In genomic region chr20:39342463-39342862, GRCh38 we compare ENCODE assay signal across 17 cellular contexts.
DNase-seq lines count a peak whose midpoint lies in the region; ATAC-seq, FAIRE-seq and TF ChIP-seq lines count a peak whose summit lies in the region.
"Had no signal": no experiment of that assay in that cellular context is flagged by ENCODE, and none has a peak within 500 bp of the region (broad histone marks: within the 10 kb centered on the region; RNA-seq: fewer than 3 reads in every experiment).

No MANE protein-coding gene starts in this region.

- no peak overlapping the region for H3K18ac ChIP-seq in mesendoderm (ENCODE audit: low read length)

- WGBS in K562 (ENCODE audit: insufficient coverage, low coverage, missing lambda C conversion rate): 0% methylated on average over 1 of the region's 1 CpG
- no CpG with 5 or more reads among the region's 1 CpG for WGBS in mesendoderm (ENCODE audit: extremely low coverage, insufficient coverage, low lambda C conversion rate)

- no peak for TF ChIP-seq EP300 in K562 (IDR thresholded peaks at IDR 0.05; ENCODE audit: low read length)

- CTCF ChIA-PET in K562 (lab: Yijun Ruan, JAX; ENCODE audit: low intra/inter-chr PET ratio): no interaction called here

- DNase-seq in activated CD4-positive, alpha-beta T cell treated with anti-CD3 and anti-CD28 coated beads, Interleukin-2, amount 10 ng/mL, durations not matched to agents 24 days and 14 days: peak; percentile 33
- DNase-seq in activated CD4-positive, alpha-beta T cell treated with anti-CD3 and anti-CD28 coated beads, Interleukin-2, amount 50 U/mL, for 4 hours: no peak
- DNase-seq in K562 (ENCODE audit: extremely low read depth in 1 of 4, low spot score in 3 of 4): no peak
- DNase-seq in globus pallidus (ENCODE audit: low spot score): no peak
- no peak for DNase-seq in NCI-H510A treated with DMSO at 0.1 percent for 48 hours (lab: John Stamatoyannopoulos, UW)
- no peak for DNase-seq in mesendoderm
- DNase-seq: CD4-positive, alpha-beta memory T cell; DMS153; DMS79; GDM1; GM23248 had no signal

- H3K56ac ChIP-seq in mesendoderm (ENCODE audit: low read length): no peak overlapping the region

- no peaks in the 10 kb centered on the region for H3K9me3 Mint-ChIP-seq in activated CD4-positive, alpha-beta T cell treated with anti-CD3 and anti-CD28 coated beads, Interleukin-2, amount 10 ng/mL, durations not matched to agents 24 days and 14 days

- TF ChIP-seq CTCF in KMS-11 (conservative IDR thresholded peaks at IDR 0.05; ENCODE audit: low read depth, low read length) (no peak), K562 (IDR thresholded peaks at IDR 0.05 in 2 of 3, conservative IDR thresholded peaks at IDR 0.05 in 1 of 3; ENCODE audit: insufficient read depth in 2 of 3, low read depth in 1 of 3, low read length in 3 of 3) (no peak)

- H3K4me1 Mint-ChIP-seq in activated CD4-positive, alpha-beta T cell treated with anti-CD3 and anti-CD28 coated beads, Interleukin-2, amount 10 ng/mL, durations not matched to agents 24 days and 14 days: no peaks in the 10 kb centered on the region
- H3K4me1 Mint-ChIP-seq: CD4-positive, alpha-beta memory T cell had no signal

- no TSS peak for BruUV-seq in K562 (replicated peaks; lab: Mats Ljungman, UMichigan)

- no peak overlapping the region for H3K4me3 Mint-ChIP-seq in activated CD4-positive, alpha-beta T cell treated with anti-CD3 and anti-CD28 coated beads, Interleukin-2, amount 10 ng/mL, durations not matched to agents 24 days and 14 days
- H3K4me3 Mint-ChIP-seq: CD14-positive monocyte; CD4-positive, alpha-beta memory T cell had no signal

- H3K79me2 ChIP-seq in KMS-11 (ENCODE audit: insufficient read depth, low read depth): no peaks in the 10 kb centered on the region
- no peaks in the 10 kb centered on the region for H3K79me2 ChIP-seq in K562 (ENCODE audit: control insufficient read depth, insufficient read depth, low read length)
- H3K79me2 ChIP-seq in mesendoderm (ENCODE audit: control insufficient read depth, insufficient read depth, low read length): no peaks in the 10 kb centered on the region

- peak overlapping the region; percentile 76 for H3K27ac ChIP-seq in KMS-11
- no peak overlapping the region for H3K27ac ChIP-seq in K562 (ENCODE audit: extremely low read depth, low read depth, low read length)
- H3K27ac ChIP-seq in mesendoderm (ENCODE audit: low read depth, low read length): no peak overlapping the region
- H3K27ac ChIP-seq: 22Rv1, A549, BLaER1, GM23248 had no signal

- TF ChIP-seq RAD21 in K562 (CRISPR knock-in tag; conservative IDR thresholded peaks at IDR 0.05 in 1 of 2, IDR thresholded peaks at IDR 0.05 in 1 of 2): no peak

- FAIRE-seq in K562 (lab: Jason Lieb, UNC): no peak
- FAIRE-seq: A549 had no signal

- no peaks in the 10 kb centered on the region for H3K36me3 Mint-ChIP-seq in activated CD4-positive, alpha-beta T cell treated with anti-CD3 and anti-CD28 coated beads, Interleukin-2, amount 10 ng/mL, durations not matched to agents 24 days and 14 days (ENCODE audit: low read depth)
- H3K36me3 Mint-ChIP-seq: CD14-positive monocyte; CD4-positive, alpha-beta memory T cell had no signal

- H3K9me3 ChIP-seq in K562 (replicated peaks; ENCODE audit: control insufficient read depth, insufficient read depth, low read depth, low read length): no peaks in the 10 kb centered on the region
- H3K9me3 ChIP-seq: A549, HAP-1 had no signal

- H3K4ac ChIP-seq in mesendoderm (ENCODE audit: low read depth, low read length): no peak overlapping the region

- H3K27me3 ChIP-seq in KMS-11 (ENCODE audit: insufficient read depth, low read depth) (no peaks in the 10 kb centered on the region), K562 (ENCODE audit: control insufficient read depth in 2 of 2, insufficient read depth in 2 of 2, low read length in 2 of 2) (no peaks in the 10 kb centered on the region), mesendoderm (ENCODE audit: insufficient read depth, low read length, poor library complexity) (no peaks in the 10 kb centered on the region)
- H3K27me3 ChIP-seq: BLaER1 had no signal

- H3K9ac ChIP-seq in KMS-11 (peak overlapping the region; percentile 28; the same call in 1 of the 2 replicates), K562 (ENCODE audit: insufficient read depth in 1 of 2, low read depth in 2 of 2, low read length in 2 of 2) (no peak overlapping the region), mesendoderm (ENCODE audit: low read length) (no peak overlapping the region)
- H3K9ac ChIP-seq: BLaER1, GM23248 had no signal

- H4K5ac ChIP-seq in mesendoderm (ENCODE audit: low read length): no peak overlapping the region

- no peak overlapping the region for H2BK5ac ChIP-seq in mesendoderm (ENCODE audit: low read length)

- ATAC-seq in K562: no peak
- ATAC-seq: A549 had no signal

- H2AK5ac ChIP-seq in mesendoderm (ENCODE audit: low read length): no peak overlapping the region

- H3K36me3 ChIP-seq in KMS-11 (ENCODE audit: insufficient read depth) (no peaks in the 10 kb centered on the region), K562 (ENCODE audit: control insufficient read depth, insufficient read depth, low read length) (no peaks in the 10 kb centered on the region), mesendoderm (ENCODE audit: control insufficient read depth, insufficient read depth, low read length) (no peaks in the 10 kb centered on the region)
- H3K36me3 ChIP-seq: BLaER1, HAP-1 had no signal

- no peak overlapping the region for H3K4me3 ChIP-seq in KMS-11 (IDR thresholded peaks at IDR 0.05; ENCODE audit: insufficient read depth, low read depth, low read length)
- H3K4me3 ChIP-seq in K562: no peak overlapping the region
- H3K4me3 ChIP-seq in mesendoderm (ENCODE audit: low read length): no peak overlapping the region
- H3K4me3 ChIP-seq: A549, BLaER1, GM23248, HAP-1 had no signal

- no peaks in the 10 kb centered on the region for H3K79me1 ChIP-seq in mesendoderm (ENCODE audit: low read length)

- H3K27ac Mint-ChIP-seq in activated CD4-positive, alpha-beta T cell treated with anti-CD3 and anti-CD28 coated beads, Interleukin-2, amount 10 ng/mL, durations not matched to agents 24 days and 14 days: no peak overlapping the region
- H3K27ac Mint-ChIP-seq: CD14-positive monocyte; CD4-positive, alpha-beta memory T cell had no signal

- H2BK120ac ChIP-seq in mesendoderm (ENCODE audit: low read depth, low read length): no peak overlapping the region

- POLR2A ChIA-PET in K562 (lab: Yijun Ruan, JAX): no interaction called here

- no peaks in the 10 kb centered on the region for H4K20me1 ChIP-seq in KMS-11 (ENCODE audit: insufficient read depth)
- H4K20me1 ChIP-seq in K562 (replicated peaks; ENCODE audit: control insufficient read depth, insufficient read depth, low read length): no peaks in the 10 kb centered on the region
- H4K20me1 ChIP-seq: BLaER1 had no signal

- H2BK15ac ChIP-seq in mesendoderm (replicated peaks; ENCODE audit: low read depth): no peak overlapping the region

- H3K4me2 ChIP-seq in KMS-11 (peak overlapping the region; percentile 85), K562 (ENCODE audit: insufficient read depth, low read length) (no peak overlapping the region), mesendoderm (ENCODE audit: low read length) (no peak overlapping the region)
- H3K4me2 ChIP-seq: A549, BLaER1 had no signal

- H3K4me1 ChIP-seq in KMS-11 (ENCODE audit: low read depth, poor library complexity, severe bottlenecking): peaks cover 49% of the 10 kb centered on the region
- no peaks in the 10 kb centered on the region for H3K4me1 ChIP-seq in K562 (replicated peaks in 1 of 2; ENCODE audit: control insufficient read depth in 2 of 2, insufficient read depth in 2 of 2, low read length in 2 of 2)
- no peaks in the 10 kb centered on the region for H3K4me1 ChIP-seq in mesendoderm (ENCODE audit: control insufficient read depth, low read depth, low read length)
- H3K4me1 ChIP-seq: A549, HAP-1 had no signal

- H3K27me3 Mint-ChIP-seq in activated CD4-positive, alpha-beta T cell treated with anti-CD3 and anti-CD28 coated beads, Interleukin-2, amount 10 ng/mL, durations not matched to agents 24 days and 14 days: no peaks in the 10 kb centered on the region

- TF ChIP-seq POLR2A in K562 (conservative IDR thresholded peaks at IDR 0.05): no peak

- intact Hi-C loops in activated CD4-positive, alpha-beta T cell treated with anti-CD3 and anti-CD28 coated beads, Interleukin-2, amount 10 ng/mL, durations not matched to agents 24 days and 14 days (cut with micrococcal nuclease): no loop called here
- intact Hi-C loops in K562 (cut with micrococcal nuclease): no loop called here

- H3K23ac ChIP-seq in mesendoderm (ENCODE audit: low read length): no peak overlapping the region

- no peaks in the 10 kb centered on the region for H3K9me1 ChIP-seq in K562 (ENCODE audit: control insufficient read depth, insufficient read depth, low read length)

- in situ Hi-C loops in K562 (cut with MboI): no loop called here

- H2AFZ ChIP-seq in KMS-11 (ENCODE audit: low read depth) (peak overlapping the region; percentile 45), K562 (ENCODE audit: low read depth, low read length) (no peak overlapping the region)
- H2AFZ ChIP-seq: GM23248 had no signal

- H4K8ac ChIP-seq in mesendoderm (ENCODE audit: low read depth, low read length): no peak overlapping the region

TF ChIP-seq in K562, 482 proteins besides CTCF, POLR2A, EP300 and RAD21:
- TF ChIP-seq BCL6 (CRISPR knock-in tag; IDR thresholded peaks at IDR 0.05) (no peak), TFE3 (CRISPR knock-in tag; IDR thresholded peaks at IDR 0.05) (peak; percentile 85)
